In the genomic region with DNA sequence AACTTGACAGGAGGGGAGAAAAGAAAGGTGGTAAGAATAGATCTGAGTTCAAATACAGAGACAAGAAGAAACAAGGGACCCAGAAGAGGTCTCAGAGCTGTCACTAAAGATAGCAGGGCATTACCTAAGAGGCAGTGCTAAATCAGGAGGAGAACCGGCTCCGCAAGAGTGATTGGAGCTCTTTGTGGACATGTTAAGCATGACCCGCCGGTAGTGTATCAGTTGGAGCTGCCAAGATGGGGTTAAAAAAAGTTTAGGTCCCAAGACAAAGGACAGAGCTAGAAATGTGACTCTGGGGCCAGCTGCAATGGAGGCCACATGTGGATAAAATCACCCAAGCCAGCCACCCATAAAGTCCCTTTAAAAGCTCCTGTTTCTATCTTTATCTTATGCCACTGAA, we compare ENCODE assay signal across 11 cellular contexts.
A peak's percentile ranks its signal among the peaks of the same experiment; 100 is the strongest.
DNase-seq lines count a peak whose midpoint lies in the region; ATAC-seq and TF ChIP-seq lines count a peak whose summit lies in the region.
"Had no signal": no experiment of that assay in that cellular context is flagged by ENCODE, and none has a peak within 500 bp of the region (broad histone marks: within the 10 kb centered on the region; RNA-seq: fewer than 3 reads in every experiment).

No MANE protein-coding gene starts in this region.

- H3K27me3 ChIP-seq in heart left ventricle (no peaks in the 10 kb centered on the region), thyroid gland (no peaks in the 10 kb centered on the region)

- 37 to 68% (median 46%) methylated on average over 4 of the region's 4 CpGs for WGBS in heart left ventricle, 4 donors
- 47 to 63% methylated on average over 4 of the region's 4 CpGs for WGBS in thyroid gland, 2 donors

- no peak overlapping the region for H3K4me3 Mint-ChIP-seq in nephron progenitor cell
- H3K4me3 Mint-ChIP-seq: CD4-positive, alpha-beta memory T cell had no signal

- peaks cover 81% of the 10 kb centered on the region for H3K4me1 Mint-ChIP-seq in nephron progenitor cell
- H3K4me1 Mint-ChIP-seq: CD4-positive, alpha-beta memory T cell had no signal

- no peak for TF ChIP-seq CTCF in heart left ventricle (IDR thresholded peaks at IDR 0.05)
- no peak for TF ChIP-seq CTCF in nephron progenitor cell (IDR thresholded peaks at IDR 0.05)
- no peak for TF ChIP-seq CTCF in thyroid gland (IDR thresholded peaks at IDR 0.05)
- TF ChIP-seq CTCF in foreskin fibroblast (IDR thresholded peaks at IDR 0.05; ENCODE audit: low read depth, low read length): no peak

- H3K4me3 ChIP-seq in heart left ventricle: no peak overlapping the region
- H3K4me3 ChIP-seq in thyroid gland (replicated peaks in 1 of 3): no peak overlapping the region
- H3K4me3 ChIP-seq in foreskin fibroblast (ENCODE audit: low read depth in 1 of 2, low read length in 2 of 2): no peak overlapping the region

- peak overlapping the region; percentile 90 for H3K27ac Mint-ChIP-seq in nephron progenitor cell

- H3K9me3 ChIP-seq in heart left ventricle (no peaks in the 10 kb centered on the region), thyroid gland (no peaks in the 10 kb centered on the region)

- DNase-seq in ELF-1 (ENCODE audit: low read depth, low spot score) (peak; percentile 16), heart left ventricle (no peak), nephron progenitor cell (peak; percentile 28), thyroid gland (peak in 1 of 2 donors; percentile 9), occipital lobe (lab: John Stamatoyannopoulos, UW) (no peak), ecto neural progenitor cell (ENCODE audit: low spot score) (no peak), foreskin fibroblast (no peak)
- DNase-seq: AML-193; CD4-positive, alpha-beta memory T cell; KG1; NCI-H1048 had no signal

- no peaks in the 10 kb centered on the region for H3K27me3 Mint-ChIP-seq in nephron progenitor cell (ENCODE audit: low read depth, poor library complexity)
- H3K27me3 Mint-ChIP-seq: CD4-positive, alpha-beta memory T cell had no signal

- TF ChIP-seq POLR2A in heart left ventricle (IDR thresholded peaks at IDR 0.05) (no peak), thyroid gland (IDR thresholded peaks at IDR 0.05) (no peak)

- H3K36me3 ChIP-seq in heart left ventricle (peaks cover 0 to 71% (median 25%) of the 10 kb centered on the region in 9 donors), thyroid gland (no peaks in the 10 kb centered on the region)

- H3K4me1 ChIP-seq in heart left ventricle: peaks cover 0 to 21% (median 0%) of the 10 kb centered on the region in 12 donors
- peaks cover 18 to 35% of the 10 kb centered on the region in 2 donors for H3K4me1 ChIP-seq in thyroid gland

- intact Hi-C loops in heart left ventricle (cut with DNase I): no loop called here
- intact Hi-C loops in thyroid gland (cut with DNase I): no loop called here

- ATAC-seq in heart left ventricle: peak in 3 of 4 donors; percentile 32 to 82 (median 78)

- no peaks in the 10 kb centered on the region for H3K9me3 Mint-ChIP-seq in nephron progenitor cell

- H3K27ac ChIP-seq in heart left ventricle: peak overlapping the region in 3 of 12 donors; percentile 24 to 70 (median 30)
- peak overlapping the region; percentile 46 to 60 (median 56) for H3K27ac ChIP-seq in thyroid gland

- H3K36me3 Mint-ChIP-seq in nephron progenitor cell (ENCODE audit: low read depth): peaks cover 24% of the 10 kb centered on the region

Comparison
In these comparisons a context has a peak if more than half of its experiments do, and no peak if none do; other contexts are left out.
1. DNase-seq: peak in ELF-1 (single experiment) and nephron progenitor cell (single experiment); none in heart left ventricle (0 of 5), occipital lobe (single experiment), ecto neural progenitor cell (single experiment) and foreskin fibroblast (0 of 2).